ENCODE assay signal across 8 cellular contexts in the genomic region with DNA sequence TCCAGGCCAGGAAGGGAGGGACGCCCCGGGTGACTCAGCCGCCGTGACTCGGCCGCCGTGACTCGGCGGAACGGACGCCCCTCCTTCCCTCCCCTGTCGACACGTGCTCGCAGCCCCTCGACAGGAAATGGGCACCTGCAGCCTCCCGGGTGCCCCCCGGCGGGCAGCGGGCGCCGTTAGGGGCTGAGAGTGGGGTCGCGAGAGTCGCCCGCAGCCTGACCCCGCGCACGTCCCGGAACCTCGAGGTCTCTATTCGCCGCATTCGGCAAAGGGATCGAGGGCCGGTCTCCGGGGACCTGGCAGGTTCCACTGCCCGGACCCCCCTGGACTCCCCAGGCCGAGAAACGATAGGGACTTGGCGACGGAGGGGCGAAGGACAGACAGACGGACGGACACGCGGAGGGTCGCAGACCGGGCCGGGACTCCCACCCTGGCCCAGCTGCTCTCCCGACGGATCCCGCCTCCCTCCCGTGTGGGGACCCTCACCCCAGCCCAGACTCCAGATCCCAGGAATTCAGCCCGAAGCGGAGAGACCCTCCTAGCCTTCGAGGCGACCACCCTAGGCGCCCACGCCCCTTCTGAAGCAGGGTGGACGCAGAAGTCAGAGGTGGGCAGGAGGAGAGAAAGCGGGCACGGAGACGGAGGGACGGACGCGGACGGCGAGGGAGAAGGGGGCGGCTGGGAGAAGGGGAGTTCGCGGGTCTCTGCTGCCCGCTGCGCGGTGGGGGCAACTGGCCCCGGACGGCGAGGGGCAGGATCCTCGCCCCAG. TPM values are rescaled to one million over a fixed set of nuclear protein-coding genes. Genes with fewer than 3 reads are reported as not detected.
DNase-seq lines count a peak whose midpoint lies in the region; ATAC-seq and TF ChIP-seq lines count a peak whose summit lies in the region.

No MANE protein-coding gene starts in this region.

- in situ Hi-C loops in GM18951 (cut with MboI; ENCODE audit: low sequenced_read_pairs, unreplicated experiment), result no loop called here

- H3K4me3 ChIP-seq in right atrium auricular region (peak overlapping the region; percentile 53 to 59), sigmoid colon (peak overlapping the region; percentile 15 to 70 (median 57))

- peak overlapping the region; percentile 93 for H3K27ac Mint-ChIP-seq in activated naive CD4-positive, alpha-beta T cell treated with anti-CD3 and anti-CD28 coated beads, Interleukin-2, amount 50 U/mL, for 24 hours

- WGBS in sigmoid colon, 2 donors, result 3% methylated on average over 78 of the region's 78 CpGs

- H3K36me3 ChIP-seq in right atrium auricular region (no peaks in the 10 kb centered on the region), sigmoid colon (no peaks in the 10 kb centered on the region)

- H3K27me3 ChIP-seq in right atrium auricular region (no peaks in the 10 kb centered on the region), sigmoid colon (peaks cover 0 to 15% (median 8%) of the 10 kb centered on the region in 3 donors)

- ATAC-seq in HG03045 (IDR thresholded peaks at IDR 0.05; ENCODE audit: unreplicated experiment) (no peak), GM18502 (IDR thresholded peaks at IDR 0.05; ENCODE audit: poor library complexity, unreplicated experiment) (no peak)

- no peak for TF ChIP-seq EP300 in sigmoid colon (IDR thresholded peaks at IDR 0.05)

- H3K4me1 ChIP-seq in right atrium auricular region (peaks cover 0 to 16% of the 10 kb centered on the region in 2 donors), sigmoid colon (peaks cover 0 to 21% (median 16%) of the 10 kb centered on the region in 4 donors)

- intact Hi-C loops in sigmoid colon (cut with DNase I), result loop anchor here (2.0 kb wide), 1 partner anchor 15 kb away; no protein-coding TSS in a partner anchor

- no peaks in the 10 kb centered on the region for H3K27me3 Mint-ChIP-seq in activated naive CD4-positive, alpha-beta T cell treated with anti-CD3 and anti-CD28 coated beads, Interleukin-2, amount 50 U/mL, for 24 hours

- H3K9me3 Mint-ChIP-seq in activated naive CD4-positive, alpha-beta T cell treated with anti-CD3 and anti-CD28 coated beads, Interleukin-2, amount 50 U/mL, for 24 hours, result no peaks in the 10 kb centered on the region

- peaks cover 35% of the 10 kb centered on the region for H3K4me1 Mint-ChIP-seq in activated naive CD4-positive, alpha-beta T cell treated with anti-CD3 and anti-CD28 coated beads, Interleukin-2, amount 50 U/mL, for 24 hours

- POLR2A ChIA-PET in RWPE1 (lab: Yijun Ruan, JAX; ENCODE audit: low non-redundant PET), result interaction anchor here (1.0 to 1.4 kb wide), 4 partner anchors 10 to 12 kb away, joined by 3 to 8 read pairs (median 4); a partner anchor contains a TSS

- CTCF ChIA-PET in RWPE1 (lab: Yijun Ruan, JAX), result interaction anchor here (1.2 to 1.7 kb wide), 3 partner anchors 12 to 90 kb away, joined by 3 to 14 read pairs (median 8); a partner anchor contains a TSS

- H3K4me3 Mint-ChIP-seq in activated naive CD4-positive, alpha-beta T cell treated with anti-CD3 and anti-CD28 coated beads, Interleukin-2, amount 50 U/mL, for 24 hours, result peak overlapping the region; percentile 93

- peak overlapping the region; percentile 95 for H3K27ac ChIP-seq in RWPE1
- peak overlapping the region; percentile 62 to 72 for H3K27ac ChIP-seq in right atrium auricular region
- H3K27ac ChIP-seq in sigmoid colon, result peak overlapping the region; percentile 53 to 79 (median 74)

- DNase-seq in RWPE1 (ENCODE audit: low spot score) (peak; percentile 81), right atrium auricular region (ENCODE audit: low spot score) (peak; percentile 82), sigmoid colon (peak; percentile 82), COLO668 (lab: John Stamatoyannopoulos, UW; ENCODE audit: unreplicated experiment) (no peak)

- peak; percentile 45 for TF ChIP-seq POLR2A in GM18951 (IDR thresholded peaks at IDR 0.05; ENCODE audit: extremely low read depth, insufficient read depth, insufficient read length)
- TF ChIP-seq POLR2A in sigmoid colon (IDR thresholded peaks at IDR 0.05), result no peak

- H3K9me3 ChIP-seq in right atrium auricular region, result no peaks in the 10 kb centered on the region
- H3K9me3 ChIP-seq in sigmoid colon, result no peaks in the 10 kb centered on the region

- peaks cover 13% of the 10 kb centered on the region for H3K36me3 Mint-ChIP-seq in activated naive CD4-positive, alpha-beta T cell treated with anti-CD3 and anti-CD28 coated beads, Interleukin-2, amount 50 U/mL, for 24 hours

- TF ChIP-seq CTCF in RWPE1 (conservative IDR thresholded peaks at IDR 0.05; ENCODE audit: low read depth), result no peak
- no peak for TF ChIP-seq CTCF in right atrium auricular region (IDR thresholded peaks at IDR 0.05)
- TF ChIP-seq CTCF in sigmoid colon (IDR thresholded peaks at IDR 0.05), result no peak

RNA-seq across cellular contexts. Expression of a gene that starts 0.6 kb away (rescaled TPM):
- total RNA-seq in right atrium auricular region, result 1 to 10 TPM; 4.9 to 6.8 TPM
- total RNA-seq in sigmoid colon, result 10 to 100 TPM in 1 of 4 donors, 1 to 10 TPM in 1, under 1 TPM in 1, not detected in 1; 0.36 to 12.4 (median 2.8) TPM
- polyA plus RNA-seq in sigmoid colon, result 1 to 10 TPM; 1.6 to 3.6 (median 2.9) TPM

RNA-seq across cellular contexts. Expression of a gene that starts 9.1 kb away (rescaled TPM):
- total RNA-seq in right atrium auricular region, result 100 to 1,000 TPM; 115 to 172 TPM
- 10 to 100 TPM; 57.1 to 73.6 (median 67.6) TPM for total RNA-seq in sigmoid colon
- 10 to 100 TPM in 2 of 3 donors, 1 to 10 TPM in 1; 4.2 to 31.6 (median 13.2) TPM for polyA plus RNA-seq in sigmoid colon

RNA-seq across cellular contexts. Expression of a gene that starts 11.3 kb away (rescaled TPM):
- total RNA-seq in right atrium auricular region, result 10 to 100 TPM; 50.9 to 82.8 TPM
- total RNA-seq in sigmoid colon, result 10 to 100 TPM; 37.5 to 60.7 (median 48.6) TPM
- 10 to 100 TPM; 54.4 to 66.1 (median 58.3) TPM for polyA plus RNA-seq in sigmoid colon

RNA-seq across cellular contexts. Expression of a gene that starts 19.3 kb away (rescaled TPM):
- 10 to 100 TPM; 13.9 to 23.5 TPM for total RNA-seq in right atrium auricular region
- total RNA-seq in sigmoid colon, result 10 to 100 TPM; 22.1 to 36.3 (median 23.9) TPM
- 10 to 100 TPM; 23.4 to 26.1 (median 24.0) TPM for polyA plus RNA-seq in sigmoid colon

RNA-seq across cellular contexts. Expression of a gene that starts 19.7 kb away (rescaled TPM):
- total RNA-seq in right atrium auricular region, result 10 to 100 TPM; 72.1 to 83.1 TPM
- total RNA-seq in sigmoid colon, result 100 to 1,000 TPM in 1 of 4 donors, 10 to 100 TPM in 3; 58.9 to 115 (median 79.2) TPM
- 10 to 100 TPM; 61.5 to 87.1 (median 77.5) TPM for polyA plus RNA-seq in sigmoid colon
